Comparison of ENCODE assay signal across 8 cellular contexts in genomic region chr17:45312477-45313418, GRCh38. TPM values are rescaled to one million over a fixed set of nuclear protein-coding genes. Genes with fewer than 3 reads are reported as not detected.
DNase-seq lines count a peak whose midpoint lies in the region; ATAC-seq and TF ChIP-seq lines count a peak whose summit lies in the region.

No MANE protein-coding gene starts in this region.

- TF ChIP-seq CTCF in GM12865 (IDR thresholded peaks at IDR 0.05; ENCODE audit: insufficient read depth, low read depth, low read length, missing control alignments) = no peak
- no peak for TF ChIP-seq CTCF in endothelial cell (IDR thresholded peaks at IDR 0.05; ENCODE audit: unreplicated experiment)

- peak overlapping the region; percentile 97 to 99 for H3K27ac Mint-ChIP-seq in T-cell
- peak overlapping the region; percentile 11 for H3K27ac Mint-ChIP-seq in endothelial cell (ENCODE audit: unreplicated experiment)

- no peaks in the 10 kb centered on the region for H3K36me3 ChIP-seq in aorta (ENCODE audit: control insufficient read depth in 1 of 2, insufficient read depth in 2 of 2, low read length in 1 of 2)

- peaks cover 80 to 84% (median 82%) of the 10 kb centered on the region in 3 donors for H3K4me1 Mint-ChIP-seq in T-cell
- H3K4me1 Mint-ChIP-seq in endothelial cell (ENCODE audit: unreplicated experiment) = peaks cover 14% of the 10 kb centered on the region

- 44 to 46% methylated on average over 8 of the region's 8 CpGs for WGBS in aorta, 2 donors

- H3K27me3 Mint-ChIP-seq in T-cell = no peaks in the 10 kb centered on the region
- peaks cover 15% of the 10 kb centered on the region for H3K27me3 Mint-ChIP-seq in endothelial cell (ENCODE audit: unreplicated experiment)

- no peak for ATAC-seq in T-cell (replicated peaks in 1 of 4)
- no peak for ATAC-seq in GM19467 (IDR thresholded peaks at IDR 0.05; ENCODE audit: unreplicated experiment)
- no peak for ATAC-seq in aorta (ENCODE audit: low FRiP score)
- no peak for ATAC-seq in HG03521 (IDR thresholded peaks at IDR 0.05; ENCODE audit: unreplicated experiment)

- H3K9me3 ChIP-seq in aorta (ENCODE audit: control insufficient read depth, low read length) = no peaks in the 10 kb centered on the region

- DNase-seq in GM12865 (ENCODE audit: low read depth) = peak; percentile 60
- peak in 2 of 34 experiments; percentile 15 to 35 for DNase-seq in T-cell
- no peak for DNase-seq in endothelial cell (ENCODE audit: low spot score)
- no peak for DNase-seq in aorta
- DNase-seq in Kasumi-1 (lab: John Stamatoyannopoulos, UW) = no peak

- H3K9me3 Mint-ChIP-seq in T-cell (no peaks in the 10 kb centered on the region), endothelial cell (ENCODE audit: unreplicated experiment) (no peaks in the 10 kb centered on the region)

- H3K4me3 Mint-ChIP-seq in T-cell (peak overlapping the region; percentile 79 to 90 (median 85)), endothelial cell (ENCODE audit: unreplicated experiment) (no peak overlapping the region)

- H3K4me1 ChIP-seq in aorta (ENCODE audit: control insufficient read depth in 1 of 2, insufficient read depth in 2 of 2, low read length in 2 of 2) = peaks cover 4 to 10% of the 10 kb centered on the region in 2 donors

- intact Hi-C loops in aorta (cut with DNase I) = loop anchor here in 1 of 2 donors (10.0 kb wide), 1 partner anchor 168 kb away; the partner anchor contains the start of gene HEXIM1

- H3K4me3 ChIP-seq in GM12865 (ENCODE audit: low read depth, low read length) = peak overlapping the region; percentile 66
- H3K4me3 ChIP-seq in skin epidermis = peak overlapping the region in 1 of 7 experiments; percentile 3
- no peak overlapping the region for H3K4me3 ChIP-seq in aorta (ENCODE audit: low read length in 2 of 2)

- H3K27ac ChIP-seq in skin epidermis (peak overlapping the region; percentile 19 to 98 (median 87)), aorta (ENCODE audit: low read depth in 1 of 2, low read length in 2 of 2) (peak overlapping the region in 1 of 2 donors; percentile 7)

- H3K36me3 Mint-ChIP-seq in T-cell (peaks cover 12% of the 10 kb centered on the region), endothelial cell (ENCODE audit: low read depth, unreplicated experiment) (peaks cover 4% of the 10 kb centered on the region)

- CTCF ChIA-PET in T-cell (lab: Charles Lee) = interaction anchor here (0.6 to 2.5 kb wide), 13 partner anchors 11 to 1109 kb away, joined by 3 to 18 read pairs (median 4); partner anchors contain the start of gene ACBD4 (in 1 of the 2)

- no peaks in the 10 kb centered on the region for H3K27me3 ChIP-seq in aorta (ENCODE audit: control insufficient read depth in 1 of 2, insufficient read depth in 2 of 2, low read length in 1 of 2)

- POLR2A ChIA-PET in T-cell (lab: Charles Lee) = interaction anchor here (0.5 to 1.4 kb wide), 4 partner anchors 17 to 36 kb away, joined by 3 to 5 read pairs (median 3); no protein-coding TSS in a partner anchor

RNA-seq across cellular contexts. Expression of gene MAP3K14, which starts 4.1 kb away (rescaled TPM):
- 10 to 100 TPM; 34.4 to 49.8 (median 42.8) TPM for total RNA-seq in T-cell
- total RNA-seq in endothelial cell (ENCODE audit: unreplicated experiment) = 5.2 TPM
- total RNA-seq in aorta = 10 to 100 TPM; 10.6 to 19.7 TPM
- 1 to 10 TPM; 5.9 to 6.0 TPM for polyA plus RNA-seq in aorta

RNA-seq across cellular contexts. Expression of gene SPATA32, which starts 50.9 kb away (rescaled TPM):
- total RNA-seq in T-cell = under 1 TPM in 4 of 5 donors, not detected in 1; 0.37 to 0.55 (median 0.42) TPM
- total RNA-seq in endothelial cell (ENCODE audit: unreplicated experiment) = not detected
- not detected for total RNA-seq in aorta
- not detected for polyA plus RNA-seq in aorta
